ENCODE assay signal across 8 cellular contexts in the genomic region with DNA sequence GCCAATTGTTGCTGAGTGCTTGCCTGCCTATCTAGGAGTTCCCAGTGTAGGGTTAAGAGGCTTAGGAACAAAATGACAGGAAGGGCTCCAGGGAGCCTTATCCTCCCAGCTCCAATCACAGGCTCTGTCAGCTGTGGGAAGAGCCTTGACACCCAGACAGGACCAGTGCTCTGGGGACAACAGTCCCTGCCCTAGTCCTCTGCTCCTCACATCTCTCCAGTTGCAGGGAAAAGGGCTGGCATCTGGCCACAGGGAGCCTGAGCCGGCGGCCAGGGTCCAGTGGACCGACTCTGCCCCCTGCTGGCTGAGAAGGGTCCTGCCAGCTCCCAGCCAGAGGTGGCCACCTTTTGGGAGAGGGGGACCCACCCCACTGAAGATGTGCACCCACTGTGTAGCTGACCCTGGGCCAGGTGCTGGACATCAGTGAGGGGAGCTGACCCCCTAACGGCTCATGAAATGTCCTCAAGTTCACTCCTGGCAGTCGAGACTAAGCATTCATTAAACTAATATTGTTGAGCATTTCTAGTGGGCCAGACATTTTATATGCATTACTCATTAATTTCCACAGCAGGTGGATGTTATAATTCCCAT. TPM values are rescaled to one million over a fixed set of nuclear protein-coding genes. Genes with fewer than 3 reads are reported as not detected.
DNase-seq lines count a peak whose midpoint lies in the region; ATAC-seq and TF ChIP-seq lines count a peak whose summit lies in the region.

No MANE protein-coding gene starts in this region.

- H3K36me3 ChIP-seq in Panc1 (ENCODE audit: control insufficient read depth, insufficient read depth, low read length) (peaks cover 5% of the 10 kb centered on the region; the same call in 1 of the 2 replicates), gastroesophageal sphincter (peaks cover 0 to 78% of the 10 kb centered on the region in 2 donors), osteoblast (ENCODE audit: insufficient read depth, low read length) (peaks cover 51% of the 10 kb centered on the region)

- H3K9me3 ChIP-seq in Panc1 (ENCODE audit: control insufficient read depth, insufficient read depth, low read depth, low read length) (no peaks in the 10 kb centered on the region), gastroesophageal sphincter (no peaks in the 10 kb centered on the region), osteoblast (ENCODE audit: low read depth, low read length) (no peaks in the 10 kb centered on the region)

- POLR2A ChIA-PET in Panc1 (lab: Charles Lee) = interaction anchor here (0.6 kb wide), 1 partner anchor 450 kb away, joined by 3 read pairs; no protein-coding TSS in a partner anchor

- peaks cover 36% of the 10 kb centered on the region for H3K4me1 ChIP-seq in Panc1 (ENCODE audit: control insufficient read depth, insufficient read depth, low read length)
- peaks cover 0 to 68% (median 45%) of the 10 kb centered on the region in 3 donors for H3K4me1 ChIP-seq in gastroesophageal sphincter
- H3K4me1 ChIP-seq in osteoblast (ENCODE audit: insufficient read depth, low read length) = peaks cover 30% of the 10 kb centered on the region

- no peak for TF ChIP-seq EP300 in gastroesophageal sphincter (IDR thresholded peaks at IDR 0.05)

- H3K4me3 ChIP-seq in Panc1 (ENCODE audit: low read depth in 2 of 2, low read length in 2 of 2) (no peak overlapping the region), gastroesophageal sphincter (no peak overlapping the region), osteoblast (ENCODE audit: insufficient read depth, low read length) (no peak overlapping the region)

- no TSS peak for BruUV-seq in Panc1 (replicated peaks; lab: Mats Ljungman, UMichigan)

- H3K4me2 ChIP-seq in osteoblast (ENCODE audit: insufficient read depth, low read length) = no peak overlapping the region

- H3K27ac ChIP-seq in Panc1 (ENCODE audit: low read length) (peak overlapping the region; percentile 69), gastroesophageal sphincter (peak overlapping the region in 3 of 4 donors; percentile 83 to 91 (median 90)), osteoblast (ENCODE audit: low read depth, low read length) (peak overlapping the region; percentile 91)

- in situ Hi-C loops in Panc1 (cut with HindIII; ENCODE audit: low pct_unique_long_range_greater_than_20kb, low sequenced_read_pairs) = no loop called here

- intact Hi-C loops in Panc1 (cut with micrococcal nuclease; ENCODE audit: unreplicated experiment) = no loop called here

- CTCF ChIA-PET in Panc1 (lab: Charles Lee) = interaction anchor here (0.5 to 1.1 kb wide), 7 partner anchors 13 to 104 kb away, joined by 3 to 8 read pairs (median 4); no protein-coding TSS in a partner anchor

- DNase-seq in CD1c-positive myeloid dendritic cell (ENCODE audit: extremely low spot score) (peak; percentile 72), HT-29 (ENCODE audit: low spot score) (peak; percentile 85), Panc1 (ENCODE audit: low read depth, low spot score) (no peak), osteoblast (ENCODE audit: insufficient read length, low spot score, missing footprints) (peak; percentile 87)
- peak; percentile 70 for DNase-seq in activated naive CD4-positive, alpha-beta T cell treated with Interleukin-2 at 50 U/mL for 16 hours

- H4K20me1 ChIP-seq in osteoblast (ENCODE audit: insufficient read depth, low read length) = peaks cover 3% of the 10 kb centered on the region

- H3K27me3 ChIP-seq in Panc1 (ENCODE audit: control insufficient read depth, insufficient read depth, low read length) = no peaks in the 10 kb centered on the region
- H3K27me3 ChIP-seq in gastroesophageal sphincter = no peaks in the 10 kb centered on the region
- H3K27me3 ChIP-seq in osteoblast (ENCODE audit: insufficient read depth, low read length) = no peaks in the 10 kb centered on the region

- ATAC-seq in Panc1 = peak; percentile 60
- peak; percentile 14 for ATAC-seq in gastroesophageal sphincter
- no peak for ATAC-seq in HG02840 (IDR thresholded peaks at IDR 0.05; ENCODE audit: low FRiP score, unreplicated experiment)
- no peak for ATAC-seq in GM21423 (IDR thresholded peaks at IDR 0.05; ENCODE audit: unreplicated experiment)

- no peak overlapping the region for H2AFZ ChIP-seq in osteoblast (ENCODE audit: low read length)

- no peak for TF ChIP-seq POLR2A in gastroesophageal sphincter (IDR thresholded peaks at IDR 0.05)

- peak; percentile 99 for TF ChIP-seq CTCF in Panc1 (IDR thresholded peaks at IDR 0.05)
- peak in 3 of 4 experiments; percentile 92 to 98 (median 95) for TF ChIP-seq CTCF in gastroesophageal sphincter (IDR thresholded peaks at IDR 0.05)
- TF ChIP-seq CTCF in osteoblast (IDR thresholded peaks at IDR 0.05; ENCODE audit: extremely low read depth, low read depth, low read length) = peak; percentile 94

- H3K79me2 ChIP-seq in osteoblast (ENCODE audit: insufficient read depth, low read length) = no peaks in the 10 kb centered on the region

- no CpG with 5 or more reads among the region's 5 CpGs for WGBS in gastroesophageal sphincter (ENCODE audit: low coverage in 1 of 2), 2 donors

RNA-seq across cellular contexts. Expression of a gene that starts 17.6 kb away (rescaled TPM):
- total RNA-seq in HT-29 (2014; rRNA removed; shearing (Covaris generic)) = 54.4 and 58.1 TPM in 2 replicates
- total RNA-seq in Panc1 (2021; ENCODE audit: unreplicated experiment) (51.0 TPM), gastroesophageal sphincter (10 to 100 TPM; 28.6 to 43.0 (median 33.4) TPM), osteoblast (48.0 and 52.5 TPM in 2 replicates)
- 46.8 TPM for polyA plus RNA-seq in Panc1 (2012; ENCODE audit: insufficient read length)

Comparison
In these comparisons a context has a peak if more than half of its experiments do, and no peak if none do; other contexts are left out.
1. ATAC-seq: peak in Panc1 (single experiment) and gastroesophageal sphincter (single experiment); none in HG02840 (single experiment) and GM21423 (single experiment).
2. Peak in every context shown above with its lines, with median percentiles within 50 percentile points of each other: H3K27ac ChIP-seq and CTCF ChIP-seq.